ENCODE assay signal across 18 cellular contexts in the genomic region with DNA sequence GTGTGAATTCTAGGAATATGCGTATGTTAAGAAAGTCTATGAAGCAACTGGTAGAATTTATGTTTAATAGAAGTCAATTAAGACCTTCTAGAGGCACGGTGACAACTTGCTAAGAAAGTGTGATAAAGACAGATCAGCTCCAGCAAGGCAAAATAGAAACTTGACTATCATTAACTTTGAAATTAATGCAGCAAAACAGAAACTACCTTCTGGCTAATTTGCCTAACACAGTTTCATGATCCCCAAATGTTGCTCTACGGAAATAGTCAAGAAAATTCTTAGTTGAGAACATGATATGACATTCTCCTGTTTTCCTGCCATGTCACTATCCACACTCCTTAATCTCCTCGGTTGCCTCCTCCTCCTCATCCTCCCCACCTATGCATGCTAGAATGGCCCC.
A peak's percentile ranks its signal among the peaks of the same experiment; 100 is the strongest.
DNase-seq lines count a peak whose midpoint lies in the region; ATAC-seq and TF ChIP-seq lines count a peak whose summit lies in the region.
"Had no signal": no experiment of that assay in that cellular context is flagged by ENCODE, and none has a peak within 500 bp of the region (broad histone marks: within the 10 kb centered on the region; RNA-seq: fewer than 3 reads in every experiment).

No MANE protein-coding gene starts in this region.

- no peak for ATAC-seq in GM18505 (IDR thresholded peaks at IDR 0.05; ENCODE audit: unreplicated experiment)
- ATAC-seq in GM19468 (IDR thresholded peaks at IDR 0.05; ENCODE audit: extremely low read depth, unreplicated experiment) = peak; percentile 30
- peak; percentile 31 for ATAC-seq in HG03354 (IDR thresholded peaks at IDR 0.05; ENCODE audit: poor library complexity, severe bottlenecking, unreplicated experiment)
- ATAC-seq in GM21381 (IDR thresholded peaks at IDR 0.05; ENCODE audit: unreplicated experiment) = no peak
- ATAC-seq: activated CD4-positive, alpha-beta T cell treated with anti-CD3 and anti-CD28 coated beads for 36 hours; mucosa of descending colon; Right ventricle myocardium inferior had no signal

- peak; percentile 32 for DNase-seq in germinal center (ENCODE audit: low spot score)
- no peak for DNase-seq in stimulated activated CD4-positive, alpha-beta T cell treated with anti-CD3 and anti-CD28 coated beads, Interleukin-2, amount 100 ng/mL, for 48 hours
- DNase-seq in activated naive CD4-positive, alpha-beta T cell treated with anti-CD3 and anti-CD28 coated beads, Interleukin-2, amount 50 U/mL, for 16 hours = no peak
- no peak for DNase-seq in SW480 (ENCODE audit: low spot score)
- DNase-seq: activated CD4-positive, alpha-beta T cell treated with anti-CD3 and anti-CD28 coated beads for 36 hours; activated naive CD4-positive, alpha-beta T cell treated with anti-CD3 and anti-CD28 coated beads, Interleukin-2, amount 10 ng/mL, durations not matched to agents 7 days and 5 days; AML-193; kidney glomerular epithelial cell; mucosa of descending colon; NCI-H2081 treated with DMSO at 0.1 percent for 48 hours; NCI-H774; ovary; stimulated activated naive CD4-positive, alpha-beta T cell treated with Interleukin-2 at 50 U/mL for 16 hours had no signal

- TF ChIP-seq POLR2A in GM18505 (IDR thresholded peaks at IDR 0.05; ENCODE audit: borderline replicate concordance, extremely low read depth, insufficient read depth, insufficient read length) = peak; percentile 33

Comparison
In these comparisons a context has a peak if more than half of its experiments do, and no peak if none do; other contexts are left out.
1. ATAC-seq: peak in GM19468 (single experiment) and HG03354 (single experiment); none in GM18505 (single experiment) and GM21381 (single experiment).